ENCODE assay signal across 2 cellular contexts in the genomic region with DNA sequence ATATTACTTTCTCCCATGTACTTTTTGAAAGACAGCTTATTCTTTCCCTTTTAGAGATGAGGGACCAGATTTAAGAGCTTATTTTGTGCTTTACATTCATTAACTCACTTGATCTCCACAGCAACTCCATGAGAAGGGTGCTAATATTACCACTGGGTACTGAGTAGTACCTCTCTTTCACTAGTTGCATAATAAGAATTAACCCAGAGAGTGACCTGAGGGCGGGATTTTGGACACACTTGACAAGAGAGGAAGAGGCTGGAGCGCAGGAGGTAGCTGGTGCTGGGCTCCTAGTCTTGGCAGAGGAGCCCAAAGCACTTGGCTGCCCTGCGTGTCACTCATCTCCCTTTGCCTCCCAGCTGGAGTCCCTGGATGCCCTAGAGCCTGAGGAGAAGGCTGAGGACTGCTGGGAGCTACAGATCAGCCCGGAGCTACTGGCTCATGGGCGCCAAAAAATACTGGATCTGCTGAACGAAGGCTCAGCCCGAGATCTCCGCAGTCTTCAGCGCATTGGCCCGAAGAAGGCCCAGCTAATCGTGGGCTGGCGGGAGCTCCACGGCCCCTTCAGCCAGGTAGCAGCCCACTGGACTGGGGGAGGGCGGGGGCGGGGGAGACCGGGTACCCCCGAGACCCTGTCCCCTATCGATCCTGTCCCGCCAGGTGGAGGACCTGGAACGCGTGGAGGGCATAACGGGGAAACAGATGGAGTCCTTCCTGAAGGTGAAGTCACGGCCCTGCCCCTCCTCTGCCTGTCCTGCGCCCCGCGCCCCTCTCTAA.
TF ChIP-seq lines count a peak whose summit lies in the region.

No MANE protein-coding gene starts in this region.

TF ChIP-seq in SK-N-SH, 30 proteins besides CTCF, POLR2A, EP300 and RAD21 (continued from another document):
- TF ChIP-seq USF2 (IDR thresholded peaks at IDR 0.05; ENCODE audit: borderline replicate concordance, low read depth, low read length), result no peak

TF ChIP-seq in SK-N-SH treated with all-trans-retinoic acid at 6 μM for 48 hours, 23 proteins besides CTCF, POLR2A, EP300 and RAD21 (continued from another document):
- TF ChIP-seq, protein P1, sequence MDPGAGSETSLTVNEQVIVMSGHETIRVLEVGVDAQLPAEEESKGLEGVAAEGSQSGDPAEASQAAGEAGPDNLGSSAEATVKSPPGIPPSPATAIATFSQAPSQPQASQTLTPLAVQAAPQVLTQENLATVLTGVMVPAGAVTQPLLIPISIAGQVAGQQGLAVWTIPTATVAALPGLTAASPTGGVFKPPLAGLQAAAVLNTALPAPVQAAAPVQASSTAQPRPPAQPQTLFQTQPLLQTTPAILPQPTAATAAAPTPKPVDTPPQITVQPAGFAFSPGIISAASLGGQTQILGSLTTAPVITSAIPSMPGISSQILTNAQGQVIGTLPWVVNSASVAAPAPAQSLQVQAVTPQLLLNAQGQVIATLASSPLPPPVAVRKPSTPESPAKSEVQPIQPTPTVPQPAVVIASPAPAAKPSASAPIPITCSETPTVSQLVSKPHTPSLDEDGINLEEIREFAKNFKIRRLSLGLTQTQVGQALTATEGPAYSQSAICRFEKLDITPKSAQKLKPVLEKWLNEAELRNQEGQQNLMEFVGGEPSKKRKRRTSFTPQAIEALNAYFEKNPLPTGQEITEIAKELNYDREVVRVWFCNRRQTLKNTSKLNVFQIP (CRISPR knock-in tag; IDR thresholded peaks at IDR 0.05; ENCODE audit: borderline replicate concordance, low read depth), result no peak
- no peak for TF ChIP-seq ZNF8 (CRISPR knock-in tag; IDR thresholded peaks at IDR 0.05)
